ENCODE assay signal across 8 cellular contexts in the genomic region with DNA sequence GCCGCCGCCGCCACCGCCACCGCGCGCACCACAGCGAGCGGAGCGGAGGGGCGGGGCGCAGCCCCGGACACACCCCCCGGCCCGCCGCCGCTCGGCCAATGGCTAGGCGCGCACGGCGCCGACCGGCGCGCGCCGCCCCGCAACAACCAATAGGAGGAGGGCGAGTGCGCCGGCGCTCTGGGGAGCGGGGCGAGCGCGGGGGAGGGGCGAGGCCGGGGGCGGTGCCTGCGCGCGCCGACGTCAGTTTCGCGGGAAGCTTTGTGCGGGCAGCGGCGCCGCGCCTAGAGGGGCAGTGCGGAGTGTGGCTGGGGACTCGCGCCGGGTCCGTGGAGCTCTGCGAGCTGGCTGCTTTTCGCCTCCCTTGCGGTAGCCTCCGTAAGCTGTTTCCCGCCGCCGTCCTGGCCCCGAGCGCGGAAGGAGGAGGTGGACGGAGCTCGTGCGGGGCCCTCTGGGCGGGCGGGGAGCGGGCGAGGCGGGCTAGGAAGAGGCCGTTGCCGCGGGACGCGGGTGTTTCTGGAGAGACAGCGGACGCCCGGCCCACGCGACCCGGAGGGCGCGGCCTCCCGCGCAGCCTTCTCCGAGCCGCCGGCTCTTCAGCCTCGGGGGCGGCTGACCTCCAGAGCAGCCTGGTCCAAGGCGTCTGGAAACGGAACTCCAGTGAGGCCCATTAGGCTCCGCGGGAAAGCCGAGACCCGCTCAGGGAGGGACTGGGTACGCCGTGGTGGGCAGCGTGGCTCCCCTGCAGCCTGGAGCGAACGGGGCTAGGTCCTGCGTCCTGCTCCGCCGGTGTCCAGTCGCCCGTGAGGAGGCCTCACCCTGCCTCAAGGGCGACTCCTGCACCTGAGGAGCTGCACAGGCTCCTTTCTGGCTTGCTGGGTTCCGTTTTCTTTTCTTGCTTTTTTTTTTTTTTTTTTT. TPM values are rescaled to one million over a fixed set of nuclear protein-coding genes. Genes with fewer than 3 reads are reported as not detected.
DNase-seq lines count a peak whose midpoint lies in the region; ATAC-seq and TF ChIP-seq lines count a peak whose summit lies in the region.

Gene ZMYND19, minus strand, starts transcription at position 44 of the 915 bp plus-strand sequence. CDS start 249 bp downstream, outside the sequence.

- peak within 1 kb of the TSS; percentile 81 for H3K4me3 ChIP-seq in BE2C (ENCODE audit: low read depth, low read length)
- peak within 1 kb of the TSS; percentile 47 to 86 (median 83) for H3K4me3 ChIP-seq in liver (ENCODE audit: low read depth in 1 of 3, low read length in 3 of 3)

- no peak for TF ChIP-seq RAD21 in liver (IDR thresholded peaks at IDR 0.05)

- H3K27me3 ChIP-seq in BE2C = no peaks in the 10 kb centered on the region
- no peaks in the 10 kb centered on the region for H3K27me3 ChIP-seq in liver (ENCODE audit: control insufficient read depth in 4 of 4, insufficient read depth in 4 of 4, low read length in 3 of 4)

- DNase-seq in BE2C (peak; percentile 93), NCI-H524 treated with DMSO at 0.1 percent for 48 hours (lab: John Stamatoyannopoulos, UW) (peak; percentile 29)
- peak; percentile 98 for DNase-seq in activated CD4-positive, alpha-beta T cell treated with anti-CD3 and anti-CD28 coated beads, Interleukin-2, amount 10 ng/mL, durations not matched to agents 24 days and 14 days
- peak; percentile 90 for DNase-seq in stimulated activated CD4-positive, alpha-beta T cell treated with anti-CD3 and anti-CD28 coated beads, Interleukin-4, amount 100 ng/mL, for 1 hour

- H3K36me3 ChIP-seq in BE2C (peaks cover 24% of the 10 kb centered on the region), liver (ENCODE audit: control insufficient read depth in 4 of 4, insufficient read depth in 3 of 4, low read depth in 1 of 4, low read length in 3 of 4) (peaks cover 4 to 16% (median 12%) of the 10 kb centered on the region in 4 donors)

- H3K9me3 ChIP-seq in BE2C (no peaks in the 10 kb centered on the region), liver (ENCODE audit: control insufficient read depth in 4 of 4, low read length in 3 of 4) (no peaks in the 10 kb centered on the region)

- H3K27me3 Mint-ChIP-seq in activated CD4-positive, alpha-beta T cell treated with anti-CD3 and anti-CD28 coated beads, Interleukin-2, amount 10 ng/mL, durations not matched to agents 24 days and 14 days = no peaks in the 10 kb centered on the region
- H3K27me3 Mint-ChIP-seq in dendritic cell treated with granulocyte-macrophage colony-stimulating factor and Interleukin-4, amounts not matched to agents 40 ng/mL and 50 ng/mL, for 4 days = no peaks in the 10 kb centered on the region

- H3K36me3 Mint-ChIP-seq in activated CD4-positive, alpha-beta T cell treated with anti-CD3 and anti-CD28 coated beads, Interleukin-2, amount 10 ng/mL, durations not matched to agents 24 days and 14 days (ENCODE audit: low read depth) = peaks cover 19% of the 10 kb centered on the region
- peaks cover 41% of the 10 kb centered on the region for H3K36me3 Mint-ChIP-seq in dendritic cell treated with granulocyte-macrophage colony-stimulating factor and Interleukin-4, amounts not matched to agents 40 ng/mL and 50 ng/mL, for 4 days (ENCODE audit: low read depth)

- ATAC-seq in GM19324 (IDR thresholded peaks at IDR 0.05; ENCODE audit: low FRiP score, unreplicated experiment) (peak; percentile 89), HG03457 (IDR thresholded peaks at IDR 0.05; ENCODE audit: unreplicated experiment) (peak; percentile 70)

- intact Hi-C loops in activated CD4-positive, alpha-beta T cell treated with anti-CD3 and anti-CD28 coated beads, Interleukin-2, amount 10 ng/mL, durations not matched to agents 24 days and 14 days (cut with micrococcal nuclease) = loop anchor here (1.0 to 2.0 kb wide), 3 partner anchors 15 to 40 kb away; partner anchors contain the start of genes ARRDC1, MRPL41 and PNPLA7
- intact Hi-C loops in dendritic cell treated with granulocyte-macrophage colony-stimulating factor and Interleukin-4, amounts not matched to agents 40 ng/mL and 50 ng/mL, for 4 days (cut with micrococcal nuclease) = loop anchor here (1.0 to 5.0 kb wide), 3 partner anchors 15 to 38 kb away; partner anchors contain the start of genes ARRDC1, MRPL41 and PNPLA7

- TF ChIP-seq CTCF in BE2C (IDR thresholded peaks at IDR 0.05; ENCODE audit: low read depth, low read length) = no peak
- no peak for TF ChIP-seq CTCF in liver (IDR thresholded peaks at IDR 0.05; ENCODE audit: low read depth, low read length, missing input control)

- H3K27ac Mint-ChIP-seq in activated CD4-positive, alpha-beta T cell treated with anti-CD3 and anti-CD28 coated beads, Interleukin-2, amount 10 ng/mL, durations not matched to agents 24 days and 14 days = peak within 1 kb of the TSS; percentile 94
- peak within 1 kb of the TSS; percentile 94 for H3K27ac Mint-ChIP-seq in dendritic cell treated with granulocyte-macrophage colony-stimulating factor and Interleukin-4, amounts not matched to agents 40 ng/mL and 50 ng/mL, for 4 days

- 2% methylated on average over 113 of the region's 113 CpGs for WGBS in liver

- H3K4me3 Mint-ChIP-seq in activated CD4-positive, alpha-beta T cell treated with anti-CD3 and anti-CD28 coated beads, Interleukin-2, amount 10 ng/mL, durations not matched to agents 24 days and 14 days = peak within 1 kb of the TSS; percentile 98
- peak within 1 kb of the TSS; percentile 100 for H3K4me3 Mint-ChIP-seq in dendritic cell treated with granulocyte-macrophage colony-stimulating factor and Interleukin-4, amounts not matched to agents 40 ng/mL and 50 ng/mL, for 4 days

- no peak within 1 kb of the TSS for H3K9ac ChIP-seq in liver (ENCODE audit: low read depth in 1 of 2, low read length in 2 of 2)

- H3K4me1 ChIP-seq in BE2C (no peaks in the 10 kb centered on the region), liver (ENCODE audit: control insufficient read depth in 4 of 4, insufficient read depth in 4 of 4, low read length in 3 of 4) (peaks cover 5 to 30% (median 22%) of the 10 kb centered on the region in 4 donors)

- H3K4me1 Mint-ChIP-seq in activated CD4-positive, alpha-beta T cell treated with anti-CD3 and anti-CD28 coated beads, Interleukin-2, amount 10 ng/mL, durations not matched to agents 24 days and 14 days = peaks cover 10% of the 10 kb centered on the region
- peaks cover 38% of the 10 kb centered on the region for H3K4me1 Mint-ChIP-seq in dendritic cell treated with granulocyte-macrophage colony-stimulating factor and Interleukin-4, amounts not matched to agents 40 ng/mL and 50 ng/mL, for 4 days (ENCODE audit: low read depth)

- no peak within 1 kb of the TSS for H3K27ac ChIP-seq in liver (ENCODE audit: low read depth in 1 of 2, low read length in 2 of 2)

- no peaks in the 10 kb centered on the region for H3K9me3 Mint-ChIP-seq in activated CD4-positive, alpha-beta T cell treated with anti-CD3 and anti-CD28 coated beads, Interleukin-2, amount 10 ng/mL, durations not matched to agents 24 days and 14 days
- no peaks in the 10 kb centered on the region for H3K9me3 Mint-ChIP-seq in dendritic cell treated with granulocyte-macrophage colony-stimulating factor and Interleukin-4, amounts not matched to agents 40 ng/mL and 50 ng/mL, for 4 days

TF ChIP-seq in liver, 16 proteins besides CTCF, POLR2A, EP300 and RAD21:
- TF ChIP-seq FOXA2 (IDR thresholded peaks at IDR 0.05) = no peak
- no peak for TF ChIP-seq EGR1 (IDR thresholded peaks at IDR 0.05; ENCODE audit: low read depth in 2 of 2)
- no peak for TF ChIP-seq FOXA1 (IDR thresholded peaks at IDR 0.05)
- TF ChIP-seq HNF4G (IDR thresholded peaks at IDR 0.05) = no peak
TF ChIP-seq in liver: peak in this region for 0.

RNA-seq across cellular contexts. Expression of gene ZMYND19, which starts in this region (rescaled TPM):
- 119 TPM for polyA plus RNA-seq in BE2C (2012; ENCODE audit: insufficient read depth, insufficient read length, low read depth)
- 86.4 and 92.4 TPM in 2 replicates for total RNA-seq in activated CD4-positive, alpha-beta T cell treated with anti-CD3 and anti-CD28 coated beads, Interleukin-2, amount 10 ng/mL, durations not matched to agents 24 days and 14 days
- total RNA-seq in liver = 1 to 10 TPM; 7.0 to 7.1 TPM
- 1 to 10 TPM; 2.4 to 7.0 TPM for polyA plus RNA-seq in liver

Comparison
In these comparisons a context has a peak if more than half of its experiments do, and no peak if none do; other contexts are left out.
1. RNA of gene ZMYND19 (total RNA-seq): 86.4 to 92.4 TPM in activated CD4-positive, alpha-beta T cell treated with anti-CD3 and anti-CD28 coated beads, Interleukin-2, amount 10 ng/mL, durations not matched to agents 24 days and 14 days; 7.0 to 7.1 TPM in liver; every median in the first group is over 10 times any median in the second.
2. DNase-seq: peak in every context shown above with its lines; median percentile 98 in activated CD4-positive, alpha-beta T cell treated with anti-CD3 and anti-CD28 coated beads, Interleukin-2, amount 10 ng/mL, durations not matched to agents 24 days and 14 days; 93 in BE2C; 90 in stimulated activated CD4-positive, alpha-beta T cell treated with anti-CD3 and anti-CD28 coated beads, Interleukin-4, amount 100 ng/mL, for 1 hour; 29 in NCI-H524 treated with DMSO at 0.1 percent for 48 hours.